ENCODE assay signal across 1 cellular context in genomic region chr1:227312364-227313025, GRCh38.
TF ChIP-seq lines count a peak whose summit lies in the region.

No MANE protein-coding gene starts in this region.

TF ChIP-seq in K562, 482 proteins besides CTCF, POLR2A, EP300 and RAD21 (continued from another document and continues in another):
- TF ChIP-seq CEBPZ (IDR thresholded peaks at IDR 0.05; ENCODE audit: borderline replicate concordance, low read depth, low read length) = no peak
- TF ChIP-seq MXD1 (CRISPR knock-in tag; IDR thresholded peaks at IDR 0.05; ENCODE audit: borderline replicate concordance, poor library complexity, severe bottlenecking) = no peak
- TF ChIP-seq PCBP2 (IDR thresholded peaks at IDR 0.05; ENCODE audit: low read depth, low read length, poor library complexity, severe bottlenecking) = no peak
- TF ChIP-seq TRIM25 (IDR thresholded peaks at IDR 0.05; ENCODE audit: borderline replicate concordance) = no peak
- TF ChIP-seq, protein P1, sequence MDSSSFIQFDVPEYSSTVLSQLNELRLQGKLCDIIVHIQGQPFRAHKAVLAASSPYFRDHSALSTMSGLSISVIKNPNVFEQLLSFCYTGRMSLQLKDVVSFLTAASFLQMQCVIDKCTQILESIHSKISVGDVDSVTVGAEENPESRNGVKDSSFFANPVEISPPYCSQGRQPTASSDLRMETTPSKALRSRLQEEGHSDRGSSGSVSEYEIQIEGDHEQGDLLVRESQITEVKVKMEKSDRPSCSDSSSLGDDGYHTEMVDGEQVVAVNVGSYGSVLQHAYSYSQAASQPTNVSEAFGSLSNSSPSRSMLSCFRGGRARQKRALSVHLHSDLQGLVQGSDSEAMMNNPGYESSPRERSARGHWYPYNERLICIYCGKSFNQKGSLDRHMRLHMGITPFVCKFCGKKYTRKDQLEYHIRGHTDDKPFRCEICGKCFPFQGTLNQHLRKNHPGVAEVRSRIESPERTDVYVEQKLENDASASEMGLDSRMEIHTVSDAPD (CRISPR knock-in tag; IDR thresholded peaks at IDR 0.05) = no peak
- no peak for TF ChIP-seq CEBPB (tag; IDR thresholded peaks at IDR 0.05)
- no peak for TF ChIP-seq DIDO1 (tag; IDR thresholded peaks at IDR 0.05; ENCODE audit: low read depth)
- TF ChIP-seq DPF2 (IDR thresholded peaks at IDR 0.05) = 0 out of 2 replicates have a peak, but pooled peaks have one; percentile 28
- TF ChIP-seq, protein P2, sequence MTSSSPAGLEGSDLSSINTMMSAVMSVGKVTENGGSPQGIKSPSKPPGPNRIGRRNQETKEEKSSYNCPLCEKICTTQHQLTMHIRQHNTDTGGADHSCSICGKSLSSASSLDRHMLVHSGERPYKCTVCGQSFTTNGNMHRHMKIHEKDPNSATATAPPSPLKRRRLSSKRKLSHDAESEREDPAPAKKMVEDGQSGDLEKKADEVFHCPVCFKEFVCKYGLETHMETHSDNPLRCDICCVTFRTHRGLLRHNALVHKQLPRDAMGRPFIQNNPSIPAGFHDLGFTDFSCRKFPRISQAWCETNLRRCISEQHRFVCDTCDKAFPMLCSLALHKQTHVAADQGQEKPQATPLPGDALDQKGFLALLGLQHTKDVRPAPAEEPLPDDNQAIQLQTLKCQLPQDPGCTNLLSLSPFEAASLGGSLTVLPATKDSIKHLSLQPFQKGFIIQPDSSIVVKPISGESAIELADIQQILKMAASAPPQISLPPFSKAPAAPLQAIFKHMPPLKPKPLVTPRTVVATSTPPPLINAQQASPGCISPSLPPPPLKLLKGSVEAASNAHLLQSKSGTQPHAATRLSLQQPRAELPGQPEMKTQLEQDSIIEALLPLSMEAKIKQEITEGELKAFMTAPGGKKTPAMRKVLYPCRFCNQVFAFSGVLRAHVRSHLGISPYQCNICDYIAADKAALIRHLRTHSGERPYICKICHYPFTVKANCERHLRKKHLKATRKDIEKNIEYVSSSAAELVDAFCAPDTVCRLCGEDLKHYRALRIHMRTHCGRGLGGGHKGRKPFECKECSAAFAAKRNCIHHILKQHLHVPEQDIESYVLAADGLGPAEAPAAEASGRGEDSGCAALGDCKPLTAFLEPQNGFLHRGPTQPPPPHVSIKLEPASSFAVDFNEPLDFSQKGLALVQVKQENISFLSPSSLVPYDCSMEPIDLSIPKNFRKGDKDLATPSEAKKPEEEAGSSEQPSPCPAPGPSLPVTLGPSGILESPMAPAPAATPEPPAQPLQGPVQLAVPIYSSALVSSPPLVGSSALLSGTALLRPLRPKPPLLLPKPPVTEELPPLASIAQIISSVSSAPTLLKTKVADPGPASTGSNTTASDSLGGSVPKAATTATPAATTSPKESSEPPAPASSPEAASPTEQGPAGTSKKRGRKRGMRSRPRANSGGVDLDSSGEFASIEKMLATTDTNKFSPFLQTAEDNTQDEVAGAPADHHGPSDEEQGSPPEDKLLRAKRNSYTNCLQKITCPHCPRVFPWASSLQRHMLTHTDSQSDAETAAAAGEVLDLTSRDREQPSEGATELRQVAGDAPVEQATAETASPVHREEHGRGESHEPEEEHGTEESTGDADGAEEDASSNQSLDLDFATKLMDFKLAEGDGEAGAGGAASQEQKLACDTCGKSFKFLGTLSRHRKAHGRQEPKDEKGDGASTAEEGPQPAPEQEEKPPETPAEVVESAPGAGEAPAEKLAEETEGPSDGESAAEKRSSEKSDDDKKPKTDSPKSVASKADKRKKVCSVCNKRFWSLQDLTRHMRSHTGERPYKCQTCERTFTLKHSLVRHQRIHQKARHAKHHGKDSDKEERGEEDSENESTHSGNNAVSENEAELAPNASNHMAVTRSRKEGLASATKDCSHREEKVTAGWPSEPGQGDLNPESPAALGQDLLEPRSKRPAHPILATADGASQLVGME (CRISPR knock-in tag; IDR thresholded peaks at IDR 0.05) = no peak
- TF ChIP-seq HMGN3 (IDR thresholded peaks at IDR 0.05; ENCODE audit: borderline replicate concordance, extremely low read depth, insufficient read length, low read depth, low read length) = no peak
- no peak for TF ChIP-seq ZNF561 (CRISPR knock-in tag; conservative IDR thresholded peaks at IDR 0.05)
- TF ChIP-seq EHMT2 (IDR thresholded peaks at IDR 0.05) = peak; percentile 49; the same call in 1 of the 2 replicates
- TF ChIP-seq MCM3 (IDR thresholded peaks at IDR 0.05) = no peak
- no peak for TF ChIP-seq ZNF445 (CRISPR knock-in tag; IDR thresholded peaks at IDR 0.05; ENCODE audit: low read depth)
- TF ChIP-seq PURB (CRISPR knock-in tag; IDR thresholded peaks at IDR 0.05; ENCODE audit: low read depth) = no peak
- TF ChIP-seq ZNF347 (CRISPR knock-in tag; IDR thresholded peaks at IDR 0.05; ENCODE audit: low read depth) = no peak
- TF ChIP-seq ZNF589 (CRISPR knock-in tag; IDR thresholded peaks at IDR 0.05; ENCODE audit: low read depth) = no peak
- TF ChIP-seq HBP1 (CRISPR knock-in tag; IDR thresholded peaks at IDR 0.05) = no peak
- TF ChIP-seq SMC3 (conservative IDR thresholded peaks at IDR 0.05; ENCODE audit: insufficient read depth, low read depth, low read length) = no peak
- TF ChIP-seq, protein P3, sequence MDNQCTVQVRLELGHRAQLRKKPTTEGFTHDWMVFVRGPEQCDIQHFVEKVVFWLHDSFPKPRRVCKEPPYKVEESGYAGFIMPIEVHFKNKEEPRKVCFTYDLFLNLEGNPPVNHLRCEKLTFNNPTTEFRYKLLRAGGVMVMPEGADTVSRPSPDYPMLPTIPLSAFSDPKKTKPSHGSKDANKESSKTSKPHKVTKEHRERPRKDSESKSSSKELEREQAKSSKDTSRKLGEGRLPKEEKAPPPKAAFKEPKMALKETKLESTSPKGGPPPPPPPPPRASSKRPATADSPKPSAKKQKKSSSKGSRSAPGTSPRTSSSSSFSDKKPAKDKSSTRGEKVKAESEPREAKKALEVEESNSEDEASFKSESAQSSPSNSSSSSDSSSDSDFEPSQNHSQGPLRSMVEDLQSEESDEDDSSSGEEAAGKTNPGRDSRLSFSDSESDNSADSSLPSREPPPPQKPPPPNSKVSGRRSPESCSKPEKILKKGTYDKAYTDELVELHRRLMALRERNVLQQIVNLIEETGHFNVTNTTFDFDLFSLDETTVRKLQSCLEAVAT (IDR thresholded peaks at IDR 0.05) = peak in 1 of 2 experiments; percentile 54; a peak in 1 of 4 replicates
- TF ChIP-seq SIRT6 (IDR thresholded peaks at IDR 0.05; ENCODE audit: low read depth, low read length) = no peak
- TF ChIP-seq HDAC2 (IDR thresholded peaks at IDR 0.05) = no peak
- no peak for TF ChIP-seq ATF7 (IDR thresholded peaks at IDR 0.05)
- TF ChIP-seq NR2C1 (IDR thresholded peaks at IDR 0.05) = no peak
- TF ChIP-seq NR2C1 (tag; IDR thresholded peaks at IDR 0.05) = no peak
- TF ChIP-seq, protein P4, sequence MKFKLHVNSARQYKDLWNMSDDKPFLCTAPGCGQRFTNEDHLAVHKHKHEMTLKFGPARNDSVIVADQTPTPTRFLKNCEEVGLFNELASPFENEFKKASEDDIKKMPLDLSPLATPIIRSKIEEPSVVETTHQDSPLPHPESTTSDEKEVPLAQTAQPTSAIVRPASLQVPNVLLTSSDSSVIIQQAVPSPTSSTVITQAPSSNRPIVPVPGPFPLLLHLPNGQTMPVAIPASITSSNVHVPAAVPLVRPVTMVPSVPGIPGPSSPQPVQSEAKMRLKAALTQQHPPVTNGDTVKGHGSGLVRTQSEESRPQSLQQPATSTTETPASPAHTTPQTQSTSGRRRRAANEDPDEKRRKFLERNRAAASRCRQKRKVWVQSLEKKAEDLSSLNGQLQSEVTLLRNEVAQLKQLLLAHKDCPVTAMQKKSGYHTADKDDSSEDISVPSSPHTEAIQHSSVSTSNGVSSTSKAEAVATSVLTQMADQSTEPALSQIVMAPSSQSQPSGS (CRISPR knock-in tag; IDR thresholded peaks at IDR 0.05) = no peak
- TF ChIP-seq CBFA2T2 (conservative IDR thresholded peaks at IDR 0.05) = no peak
- TF ChIP-seq SFPQ (IDR thresholded peaks at IDR 0.05; ENCODE audit: low read depth, low read length) = no peak
- TF ChIP-seq NR2F6 (CRISPR knock-in tag; IDR thresholded peaks at IDR 0.05) = no peak
- no peak for TF ChIP-seq RNF219 (CRISPR knock-in tag; IDR thresholded peaks at IDR 0.05)
- TF ChIP-seq JUND (IDR thresholded peaks at IDR 0.05; ENCODE audit: borderline replicate concordance, low read depth, low read length) = 0 out of 2 replicates have a peak, but pooled peaks have one; percentile 4
- no peak for TF ChIP-seq JUND (tag; IDR thresholded peaks at IDR 0.05; ENCODE audit: borderline replicate concordance, low read depth, low read length)
- TF ChIP-seq ZNF24 (IDR thresholded peaks at IDR 0.05) = no peak
- peak; percentile 60 for TF ChIP-seq CREM (IDR thresholded peaks at IDR 0.05; ENCODE audit: low read depth)
- TF ChIP-seq ETV1 (tag; conservative IDR thresholded peaks at IDR 0.05; ENCODE audit: low read depth) = no peak
- TF ChIP-seq PTRF (tag; IDR thresholded peaks at IDR 0.05) = no peak
- TF ChIP-seq SNIP1 (IDR thresholded peaks at IDR 0.05; ENCODE audit: low read depth) = no peak
- TF ChIP-seq HNRNPUL1 (IDR thresholded peaks at IDR 0.05; ENCODE audit: low read length) = no peak
- TF ChIP-seq BCL6 (CRISPR knock-in tag; IDR thresholded peaks at IDR 0.05) = no peak
- no peak for TF ChIP-seq E2F3 (CRISPR knock-in tag; IDR thresholded peaks at IDR 0.05)
